Comparison of ENCODE assay signal across 21 cellular contexts in genomic region chr9:89254058-89254772, GRCh38.
"Had no signal": no experiment of that assay in that cellular context is flagged by ENCODE, and none has a peak within 500 bp of the region (broad histone marks: within the 10 kb centered on the region; RNA-seq: fewer than 3 reads in every experiment).

No MANE protein-coding gene starts in this region.

- H2AFZ ChIP-seq: hepatocyte had no signal

- H3K36me3 Mint-ChIP-seq: stimulated activated effector memory CD8-positive, alpha-beta T cell treated with anti-CD3 and anti-CD28 coated beads, Interleukin-12 subunit alpha, Interleukin-12 subunit beta, amount 100 ng/mL, for 72 hours had no signal

- H3K9me3 ChIP-seq: left lung, suprapubic skin, vagina had no signal

- H3K4me3 Mint-ChIP-seq: activated naive CD4-positive, alpha-beta T cell treated with anti-CD3 and anti-CD28 coated beads for 36 hours; immature natural killer cell; naive B cell; stimulated activated effector memory CD8-positive, alpha-beta T cell treated with anti-CD3 and anti-CD28 coated beads, Interleukin-12 subunit alpha, Interleukin-12 subunit beta, amount 100 ng/mL, for 72 hours had no signal

- H3K4me1 ChIP-seq: foreskin keratinocyte, left lung, stomach, suprapubic skin, tibial nerve had no signal

- ATAC-seq: foreskin keratinocyte; left lung; sciatic nerve; stimulated activated effector memory CD8-positive, alpha-beta T cell treated with anti-CD3 and anti-CD28 coated beads, Interleukin-12 subunit alpha, Interleukin-12 subunit beta, amount 100 ng/mL, for 72 hours had no signal

- H3K9me3 Mint-ChIP-seq: activated naive CD4-positive, alpha-beta T cell treated with anti-CD3 and anti-CD28 coated beads for 36 hours; immature natural killer cell; stimulated activated effector memory CD8-positive, alpha-beta T cell treated with anti-CD3 and anti-CD28 coated beads, Interleukin-12 subunit alpha, Interleukin-12 subunit beta, amount 100 ng/mL, for 72 hours had no signal

- H3K27ac ChIP-seq: foreskin keratinocyte, hepatocyte, left lung, stomach, suprapubic skin, tibial nerve, vagina had no signal

- H3K27me3 ChIP-seq: foreskin keratinocyte, hepatocyte, left lung, stomach, suprapubic skin, tibial nerve, vagina had no signal

- FAIRE-seq: small intestine, TTC549 had no signal

- DNase-seq: activated CD4-positive, alpha-beta T cell treated with anti-CD3 and anti-CD28 coated beads, Interleukin-2, amount 50 U/mL, for 48 hours; activated naive CD4-positive, alpha-beta T cell treated with anti-CD3 and anti-CD28 coated beads for 36 hours; activated T-cell treated with anti-CD3 and anti-CD28 coated beads, Interleukin-2, amount 50 U/mL, for 48 hours; amygdala; foreskin keratinocyte; immature natural killer cell; kidney glomerular epithelial cell; left lung; naive B cell; occipital lobe; posterior cingulate gyrus; small intestine; stimulated activated CD4-positive, alpha-beta T cell treated with anti-CD3 and anti-CD28 coated beads, Interleukin-2, amount 100 ng/mL, for 24 hours; stomach had no signal

- H3K27ac Mint-ChIP-seq: activated naive CD4-positive, alpha-beta T cell treated with anti-CD3 and anti-CD28 coated beads for 36 hours; immature natural killer cell; naive B cell; stimulated activated effector memory CD8-positive, alpha-beta T cell treated with anti-CD3 and anti-CD28 coated beads, Interleukin-12 subunit alpha, Interleukin-12 subunit beta, amount 100 ng/mL, for 72 hours had no signal

- H3K79me2 ChIP-seq: hepatocyte had no signal

- H3K27me3 Mint-ChIP-seq: naive B cell had no signal

- H3K4me1 Mint-ChIP-seq: immature natural killer cell; naive B cell; stimulated activated effector memory CD8-positive, alpha-beta T cell treated with anti-CD3 and anti-CD28 coated beads, Interleukin-12 subunit alpha, Interleukin-12 subunit beta, amount 100 ng/mL, for 72 hours had no signal

- H3K4me2 ChIP-seq: hepatocyte had no signal
